In the genomic region with DNA sequence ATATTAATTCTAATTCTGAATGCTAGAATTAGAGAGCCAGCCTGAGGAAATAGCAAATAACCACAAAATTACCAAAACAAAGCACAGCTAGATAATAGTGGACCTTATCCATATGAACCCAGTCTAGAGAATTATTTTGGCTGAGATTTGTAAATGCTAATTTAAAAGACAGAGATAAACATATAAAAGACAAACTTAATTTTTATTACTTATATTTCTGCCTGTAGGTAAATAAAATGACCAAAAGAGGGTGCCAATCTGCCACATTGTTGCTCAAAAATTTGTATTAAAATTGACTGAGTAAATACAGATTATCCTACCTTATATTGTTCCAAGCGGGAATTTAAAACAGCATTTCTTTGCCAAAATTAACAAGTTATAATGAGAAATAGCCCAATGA, we compare ENCODE assay signal across 13 cellular contexts. TPM values are rescaled to one million over a fixed set of nuclear protein-coding genes. Genes with fewer than 3 reads are reported as not detected.
A peak's percentile ranks its signal among the peaks of the same experiment; 100 is the strongest.
DNase-seq lines count a peak whose midpoint lies in the region; ATAC-seq and TF ChIP-seq lines count a peak whose summit lies in the region.
"Had no signal": no experiment of that assay in that cellular context is flagged by ENCODE, and none has a peak within 500 bp of the region (broad histone marks: within the 10 kb centered on the region; RNA-seq: fewer than 3 reads in every experiment).

No MANE protein-coding gene starts in this region.

- no peak overlapping the region for H3K27ac ChIP-seq in C4-2B
- H3K27ac ChIP-seq: esophagus squamous epithelium had no signal

- no peak for ATAC-seq in activated T-cell treated with anti-CD3 and anti-CD28 coated beads, Interleukin-2, amount 50 U/mL, for 4 hours
- ATAC-seq: activated naive CD4-positive, alpha-beta T cell treated with anti-CD3 and anti-CD28 coated beads, Interleukin-2, amount 50 U/mL, for 72 hours; stimulated activated memory B cell treated with anti-CD40 and anti-IgM and Interleukin-4, amounts not matched to agents 10 μg/mL and 1 μg/mL and 100 μg/mL, for 72 hours had no signal

- H3K4me1 ChIP-seq in adipocyte (ENCODE audit: control insufficient read depth, insufficient read depth, low read length): peaks cover 28% of the 10 kb centered on the region

- no peak overlapping the region for H3K27ac Mint-ChIP-seq in HFFc6
- H3K27ac Mint-ChIP-seq: activated naive CD4-positive, alpha-beta T cell treated with anti-CD3 and anti-CD28 coated beads, Interleukin-2, amount 50 U/mL, for 72 hours; stimulated activated memory B cell treated with anti-CD40 and anti-IgM and Interleukin-4, amounts not matched to agents 10 μg/mL and 1 μg/mL and 100 μg/mL, for 72 hours had no signal

- H3K9me3 Mint-ChIP-seq in HFFc6: no peaks in the 10 kb centered on the region
- no peaks in the 10 kb centered on the region for H3K9me3 Mint-ChIP-seq in activated T-cell treated with anti-CD3 and anti-CD28 coated beads, Interleukin-2, amount 50 U/mL, for 4 hours
- H3K9me3 Mint-ChIP-seq: stimulated activated memory B cell treated with anti-CD40 and anti-IgM and Interleukin-4, amounts not matched to agents 10 μg/mL and 1 μg/mL and 100 μg/mL, for 72 hours had no signal

- H3K4me3 Mint-ChIP-seq in HFFc6: no peak overlapping the region
- H3K4me3 Mint-ChIP-seq in activated T-cell treated with anti-CD3 and anti-CD28 coated beads, Interleukin-2, amount 50 U/mL, for 4 hours: no peak overlapping the region
- H3K4me3 Mint-ChIP-seq: stimulated activated memory B cell treated with anti-CD40 and anti-IgM and Interleukin-4, amounts not matched to agents 10 μg/mL and 1 μg/mL and 100 μg/mL, for 72 hours had no signal

- H3K4me3 ChIP-seq in adipocyte (ENCODE audit: low read length) (no peak overlapping the region), kidney epithelial cell (ENCODE audit: low read depth, low read length) (no peak overlapping the region)
- H3K4me3 ChIP-seq: esophagus squamous epithelium had no signal

- H3K36me3 Mint-ChIP-seq in HFFc6 (ENCODE audit: low read depth): no peaks in the 10 kb centered on the region; the same call in 1 of the 2 replicates
- H3K36me3 Mint-ChIP-seq in activated T-cell treated with anti-CD3 and anti-CD28 coated beads, Interleukin-2, amount 50 U/mL, for 4 hours (ENCODE audit: insufficient read depth): no peaks in the 10 kb centered on the region
- H3K36me3 Mint-ChIP-seq: stimulated activated memory B cell treated with anti-CD40 and anti-IgM and Interleukin-4, amounts not matched to agents 10 μg/mL and 1 μg/mL and 100 μg/mL, for 72 hours had no signal

- no peak overlapping the region for H3K9ac ChIP-seq in adipocyte (ENCODE audit: low read length)

- DNase-seq in HFFc6 (no peak), adipocyte (ENCODE audit: low read depth) (peak; percentile 64), kidney epithelial cell (ENCODE audit: low read depth) (no peak), NCI-H1417 treated with DMSO at 0.1 percent for 48 hours (lab: John Stamatoyannopoulos, UW) (no peak), NCI-H187 (lab: John Stamatoyannopoulos, UW) (no peak), iPS-NIHi11 (ENCODE audit: low spot score) (no peak)
- DNase-seq in activated T-cell treated with anti-CD3 and anti-CD28 coated beads, Interleukin-2, amount 50 U/mL, for 4 hours: no peak
- DNase-seq: activated CD4-positive, CD25-positive, alpha-beta regulatory T cell treated with anti-CD3 and anti-CD28 coated beads, Interleukin-2, amount 50 U/mL, for 72 hours; esophagus squamous epithelium; small intestine had no signal

- H3K4me1 Mint-ChIP-seq in HFFc6 (ENCODE audit: low read depth): peaks cover 75% of the 10 kb centered on the region
- peaks cover 39% of the 10 kb centered on the region for H3K4me1 Mint-ChIP-seq in activated T-cell treated with anti-CD3 and anti-CD28 coated beads, Interleukin-2, amount 50 U/mL, for 4 hours (ENCODE audit: low read depth)

- TF ChIP-seq CTCF in C4-2B (conservative IDR thresholded peaks at IDR 0.05) (peak; percentile 61), HFFc6 (IDR thresholded peaks at IDR 0.05) (peak; percentile 77), kidney epithelial cell (IDR thresholded peaks at IDR 0.05; ENCODE audit: insufficient read depth, low read length, poor library complexity, severe bottlenecking) (peak; percentile 39)

- H3K36me3 ChIP-seq in adipocyte (ENCODE audit: control insufficient read depth, insufficient read depth, low read length, severe bottlenecking): no peaks in the 10 kb centered on the region
- no peaks in the 10 kb centered on the region for H3K36me3 ChIP-seq in kidney epithelial cell (ENCODE audit: control insufficient read depth, insufficient read depth, low read length)
- H3K36me3 ChIP-seq: esophagus squamous epithelium had no signal

- H3K27me3 ChIP-seq in adipocyte (replicated peaks; ENCODE audit: control insufficient read depth, insufficient read depth, low read length): no peaks in the 10 kb centered on the region
- H3K27me3 ChIP-seq in kidney epithelial cell (ENCODE audit: control insufficient read depth, insufficient read depth, low read length): no peaks in the 10 kb centered on the region
- H3K27me3 ChIP-seq: esophagus squamous epithelium had no signal

- H3K9me3 ChIP-seq in adipocyte (ENCODE audit: control insufficient read depth, low read length): no peaks in the 10 kb centered on the region
- H3K9me3 ChIP-seq: esophagus squamous epithelium had no signal

- no peaks in the 10 kb centered on the region; the same call in 1 of the 2 replicates for H3K27me3 Mint-ChIP-seq in HFFc6 (ENCODE audit: insufficient read depth)
- H3K27me3 Mint-ChIP-seq in activated T-cell treated with anti-CD3 and anti-CD28 coated beads, Interleukin-2, amount 50 U/mL, for 4 hours (ENCODE audit: low read depth): no peaks in the 10 kb centered on the region
- H3K27me3 Mint-ChIP-seq: stimulated activated memory B cell treated with anti-CD40 and anti-IgM and Interleukin-4, amounts not matched to agents 10 μg/mL and 1 μg/mL and 100 μg/mL, for 72 hours had no signal

RNA-seq across cellular contexts. Expression of a gene that starts 20.2 kb away (rescaled TPM):
- total RNA-seq in HFFc6 (2021; fragmentation: NEBNext Ultra II Directional; extraction: Animal tissue kit (Norgen Biotek cat#: 25700)): 1 to 10 TPM; 2.9 to 5.5 (median 4.6) TPM
- total RNA-seq in kidney epithelial cell: 6.7 and 8.8 TPM in 2 replicates
- total RNA-seq in activated T-cell treated with anti-CD3 and anti-CD28 coated beads, Interleukin-2, amount 50 U/mL, for 4 hours: 1 to 10 TPM; 2.1 to 4.0 (median 3.2) TPM
